In the genomic region with DNA sequence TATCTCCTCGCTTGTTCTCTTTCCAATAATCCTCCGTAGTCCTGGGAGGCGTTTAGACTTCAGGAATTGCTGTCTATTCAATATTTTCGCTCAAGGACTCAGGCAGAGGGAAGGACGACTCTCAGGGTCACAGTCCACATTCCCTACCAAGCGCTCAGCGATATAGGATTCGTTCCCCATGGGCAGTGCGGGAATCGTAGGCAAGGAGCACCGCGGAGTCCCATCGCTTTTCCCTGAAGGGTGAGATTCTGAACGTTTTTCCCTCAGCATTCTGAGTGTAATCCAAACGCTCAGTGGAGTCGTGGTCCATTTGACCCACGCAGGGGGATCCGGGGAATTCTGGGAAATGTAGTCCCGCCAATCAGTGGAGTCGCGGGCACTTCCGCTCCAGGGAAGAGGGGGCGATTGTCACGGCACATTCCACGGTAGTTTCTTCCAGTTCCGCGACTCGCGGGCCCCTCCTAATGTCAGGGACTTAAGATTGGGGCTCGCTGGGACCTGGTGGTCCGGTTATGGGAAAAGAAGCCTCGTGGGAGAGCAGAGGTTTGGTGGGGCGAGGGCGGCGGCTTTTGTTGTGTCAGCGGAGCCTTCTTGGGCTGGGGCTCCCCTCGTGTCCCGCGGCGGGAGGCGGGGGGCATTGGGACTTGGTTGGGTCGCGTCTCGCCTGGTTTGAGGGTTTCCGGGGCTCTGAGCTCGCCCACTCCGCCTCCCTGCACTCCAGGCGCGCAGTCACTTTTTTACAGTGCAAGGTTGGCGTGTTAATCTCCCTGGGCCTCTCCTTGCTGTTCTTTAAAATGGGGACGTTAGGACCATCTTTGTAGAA, we compare ENCODE assay signal across 8 cellular contexts. TPM values are rescaled to one million over a fixed set of nuclear protein-coding genes. Genes with fewer than 3 reads are reported as not detected.
DNase-seq lines count a peak whose midpoint lies in the region; ATAC-seq and TF ChIP-seq lines count a peak whose summit lies in the region.

A gene (plus strand): TSS at position 364 of the 823 bp plus-strand sequence. CDS start 3,079 bp downstream, outside the sequence.

- peaks cover 0 to 5% of the 10 kb centered on the region in 2 donors for H3K36me3 ChIP-seq in lung (ENCODE audit: control insufficient read depth in 2 of 2, insufficient read depth in 2 of 2, low read length in 2 of 2)

- H3K4me3 ChIP-seq in lung = peak within 1 kb of the TSS; percentile 78

- peak; percentile 76 for ATAC-seq in HG03095 (IDR thresholded peaks at IDR 0.05; ENCODE audit: unreplicated experiment)
- peak; percentile 90 for ATAC-seq in lung (ENCODE audit: insufficient read depth, low FRiP score)
- no peak for ATAC-seq in GM18873 (IDR thresholded peaks at IDR 0.05; ENCODE audit: low FRiP score, unreplicated experiment)

- 1% methylated on average over 51 of the region's 51 CpGs for WGBS in lung, 2 donors

- peak; percentile 49 for TF ChIP-seq POLR2A in GM15510 (IDR thresholded peaks at IDR 0.05; ENCODE audit: borderline replicate concordance, extremely low read depth, insufficient read length)

- H3K27me3 ChIP-seq in lung (ENCODE audit: control insufficient read depth, insufficient read depth) = no peaks in the 10 kb centered on the region

- TF ChIP-seq CTCF in lung (IDR thresholded peaks at IDR 0.05; ENCODE audit: control extremely low read depth, extremely low read depth) = no peak

- peak within 1 kb of the TSS; percentile 68 to 96 for H3K27ac ChIP-seq in lung (ENCODE audit: low read depth in 1 of 2, low read length in 1 of 2)

- no peaks in the 10 kb centered on the region for H3K9me3 ChIP-seq in lung (ENCODE audit: control insufficient read depth in 2 of 2, insufficient read depth in 1 of 2, low read length in 1 of 2)

- DNase-seq in NCI-H748 treated with DMSO at 0.1 percent for 48 hours (lab: John Stamatoyannopoulos, UW) (peak; percentile 68), lung (ENCODE audit: low spot score) (peak; percentile 86)
- DNase-seq in activated CD8-positive, alpha-beta memory T cell treated with anti-CD3 and anti-CD28 coated beads for 1 hour (ENCODE audit: extremely low read depth in 1 of 2, low read depth in 1 of 2) = peak; percentile 33 to 36
- peak; percentile 59 for DNase-seq in effector CD4-positive, alpha-beta T cell
- peak; percentile 55 to 62 for DNase-seq in stimulated activated CD4-positive, alpha-beta T cell treated with anti-CD3 and anti-CD28 coated beads, Interleukin-4, amount 100 ng/mL, for 48 hours (ENCODE audit: low read depth in 2 of 2)

- H3K4me1 ChIP-seq in lung (ENCODE audit: control insufficient read depth in 2 of 2, insufficient read depth in 2 of 2, low read length in 2 of 2) = peaks cover 2 to 7% of the 10 kb centered on the region in 2 donors

RNA-seq across cellular contexts. Expression of the gene that starts here (rescaled TPM):
- total RNA-seq in lung = 10 to 100 TPM in 1 of 2 donors, 1 to 10 TPM in 1; 9.7 to 16.2 TPM
- polyA plus RNA-seq in lung = 1 to 10 TPM; 2.6 to 3.2 TPM

Comparison
In these comparisons a context has a peak if more than half of its experiments do, and no peak if none do; other contexts are left out.
1. DNase-seq: peak in every context shown above with its lines; median percentile 86 in lung; 68 in NCI-H748 treated with DMSO at 0.1 percent for 48 hours; 59 in effector CD4-positive, alpha-beta T cell; 58 in stimulated activated CD4-positive, alpha-beta T cell treated with anti-CD3 and anti-CD28 coated beads, Interleukin-4, amount 100 ng/mL, for 48 hours; 34 in activated CD8-positive, alpha-beta memory T cell treated with anti-CD3 and anti-CD28 coated beads for 1 hour.